In genomic region chr17:8173056-8173870, GRCh38 we compare ENCODE assay signal across 1 cellular context.
A peak's percentile ranks its signal among the peaks of the same experiment; 100 is the strongest.
TF ChIP-seq lines count a peak whose summit lies in the region.

No MANE protein-coding gene starts in this region.

TF ChIP-seq in HepG2, 621 proteins besides CTCF, POLR2A, EP300 and RAD21 (continued from another document and continues in another):
- TF ChIP-seq ZSCAN31 (CRISPR knock-in tag; IDR thresholded peaks at IDR 0.05; ENCODE audit: low read depth), result peak; percentile 89; the same call in 1 of the 2 replicates
- no peak; the same call in none of the 2 replicates for TF ChIP-seq ISL2 (CRISPR knock-in tag; IDR thresholded peaks at IDR 0.05)
- peak; percentile 21; the same call in 1 of the 2 replicates for TF ChIP-seq STAG1 (CRISPR knock-in tag; IDR thresholded peaks at IDR 0.05)
- peak; percentile 73 for TF ChIP-seq ELF1 (CRISPR knock-in tag; IDR thresholded peaks at IDR 0.05)
- TF ChIP-seq MIER2 (CRISPR knock-in tag; IDR thresholded peaks at IDR 0.05), result peak; percentile 91
- TF ChIP-seq CC2D1A (CRISPR knock-in tag; IDR thresholded peaks at IDR 0.05), result peak; percentile 81; the same call in 1 of the 2 replicates
- peak; percentile 78 for TF ChIP-seq TFDP2 (CRISPR knock-in tag; IDR thresholded peaks at IDR 0.05)
- TF ChIP-seq CSRNP1 (CRISPR knock-in tag; IDR thresholded peaks at IDR 0.05), result peak; percentile 82; the same call in 1 of the 2 replicates
- TF ChIP-seq GMEB1 (CRISPR knock-in tag; IDR thresholded peaks at IDR 0.05; ENCODE audit: borderline replicate concordance), result peak; percentile 91
- TF ChIP-seq KMT2B (CRISPR knock-in tag; IDR thresholded peaks at IDR 0.05), result peak; percentile 90
- TF ChIP-seq CBX1 (IDR thresholded peaks at IDR 0.05; ENCODE audit: low read depth), result peak; percentile 100
- peak; percentile 98 for TF ChIP-seq MIER3 (CRISPR knock-in tag; IDR thresholded peaks at IDR 0.05; ENCODE audit: borderline replicate concordance)
- TF ChIP-seq ZNF704 (CRISPR knock-in tag; IDR thresholded peaks at IDR 0.05; ENCODE audit: borderline replicate concordance), result no peak; the same call in 1 of the 2 replicates
- TF ChIP-seq BATF2 (CRISPR knock-in tag; IDR thresholded peaks at IDR 0.05), result peak; percentile 79; the same call in 1 of the 2 replicates
- TF ChIP-seq ZSCAN22 (CRISPR knock-in tag; IDR thresholded peaks at IDR 0.05), result no peak
- peak; percentile 63; the same call in 1 of the 2 replicates for TF ChIP-seq CHD2 (IDR thresholded peaks at IDR 0.05; ENCODE audit: low read depth, low read length)
- TF ChIP-seq RFX1 (IDR thresholded peaks at IDR 0.05), result no peak
- TF ChIP-seq ZBTB1 (CRISPR knock-in tag; IDR thresholded peaks at IDR 0.05; ENCODE audit: borderline replicate concordance), result peak; percentile 91; the same call in 1 of the 2 replicates
- TF ChIP-seq KLF16 (CRISPR knock-in tag; IDR thresholded peaks at IDR 0.05), result peak; percentile 75 to 100; a peak in 3 of 4 replicates
- peak; percentile 51; the same call in 1 of the 2 replicates for TF ChIP-seq TAF1 (CRISPR knock-in tag; IDR thresholded peaks at IDR 0.05)
- TF ChIP-seq MXI1 (IDR thresholded peaks at IDR 0.05; ENCODE audit: borderline replicate concordance, low read depth, low read length), result peak; percentile 84
- TF ChIP-seq ZNF282 (IDR thresholded peaks at IDR 0.05; ENCODE audit: partially characterized antibody), result no peak
- TF ChIP-seq KLF11 (CRISPR knock-in tag; IDR thresholded peaks at IDR 0.05), result peak; percentile 99
- TF ChIP-seq ZNF713 (CRISPR knock-in tag; IDR thresholded peaks at IDR 0.05), result no peak
- peak; percentile 59; the same call in 1 of the 2 replicates for TF ChIP-seq FOSL1 (CRISPR knock-in tag; IDR thresholded peaks at IDR 0.05; ENCODE audit: borderline replicate concordance)
- TF ChIP-seq ZNF143 (CRISPR knock-in tag; IDR thresholded peaks at IDR 0.05), result peak; percentile 92
- TF ChIP-seq HOXD1 (CRISPR knock-in tag; IDR thresholded peaks at IDR 0.05), result peak; percentile 96
- peak; percentile 43; the same call in 1 of the 2 replicates for TF ChIP-seq KDM2A (CRISPR knock-in tag; IDR thresholded peaks at IDR 0.05; ENCODE audit: borderline replicate concordance, low read depth)
- TF ChIP-seq XBP1 (CRISPR knock-in tag; IDR thresholded peaks at IDR 0.05), result peak; percentile 97
- TF ChIP-seq HMGXB3 (CRISPR knock-in tag; IDR thresholded peaks at IDR 0.05; ENCODE audit: borderline replicate concordance), result peak; percentile 95
- peak; percentile 83; the same call in 1 of the 2 replicates for TF ChIP-seq TEF (CRISPR knock-in tag; IDR thresholded peaks at IDR 0.05)
- TF ChIP-seq ZXDC (CRISPR knock-in tag; IDR thresholded peaks at IDR 0.05), result peak; percentile 84; the same call in 1 of the 2 replicates
- no peak for TF ChIP-seq PRPF4 (IDR thresholded peaks at IDR 0.05; ENCODE audit: low read depth, low read length, poor library complexity, severe bottlenecking)
- no peak; the same call in 1 of the 2 replicates for TF ChIP-seq NFKB2 (CRISPR knock-in tag; IDR thresholded peaks at IDR 0.05; ENCODE audit: borderline replicate concordance)
- no peak for TF ChIP-seq ZNF24 (IDR thresholded peaks at IDR 0.05)
- peak; percentile 94 for TF ChIP-seq ELF4 (CRISPR knock-in tag; IDR thresholded peaks at IDR 0.05; ENCODE audit: borderline replicate concordance)
- peak; percentile 94; the same call in 1 of the 2 replicates for TF ChIP-seq PBX3 (CRISPR knock-in tag; IDR thresholded peaks at IDR 0.05; ENCODE audit: borderline replicate concordance)
- 0 out of 2 replicates have a peak, but pooled peaks have one; percentile 81 for TF ChIP-seq ZFAT (CRISPR knock-in tag; conservative IDR thresholded peaks at IDR 0.05)
- TF ChIP-seq DDIT3 (CRISPR knock-in tag; IDR thresholded peaks at IDR 0.05), result peak; percentile 88; the same call in 1 of the 2 replicates
- TF ChIP-seq ZNF44 (CRISPR knock-in tag; IDR thresholded peaks at IDR 0.05), result 0 out of 2 replicates have a peak, but pooled peaks have one; percentile 64
- peak; percentile 98 for TF ChIP-seq PHF5A (CRISPR knock-in tag; IDR thresholded peaks at IDR 0.05; ENCODE audit: low read depth, unreplicated experiment)
- peak; percentile 98 for TF ChIP-seq ARID3A (IDR thresholded peaks at IDR 0.05; ENCODE audit: low read depth, low read length)
- peak; percentile 85 for TF ChIP-seq TEAD3 (CRISPR knock-in tag; optimal IDR thresholded peaks at IDR 0.05; ENCODE audit: borderline replicate concordance)
- TF ChIP-seq JUND (CRISPR knock-in tag; IDR thresholded peaks at IDR 0.05), result peak; percentile 90; the same call in 1 of the 2 replicates
